Comparison of ENCODE assay signal across 8 cellular contexts in genomic region chr1:63892632-63893395, GRCh38.
DNase-seq lines count a peak whose midpoint lies in the region; ATAC-seq, FAIRE-seq and TF ChIP-seq lines count a peak whose summit lies in the region.

No MANE protein-coding gene starts in this region.

- H3K27me3 Mint-ChIP-seq in astrocyte (ENCODE audit: low read depth, unreplicated experiment) = no peaks in the 10 kb centered on the region

- H3K4me2 ChIP-seq in Loucy (ENCODE audit: low read depth, low read length, poor library complexity, severe bottlenecking) (peak overlapping the region; percentile 62), astrocyte (ENCODE audit: low read length) (peak overlapping the region; percentile 20)

- H3K9me3 ChIP-seq in Loucy (ENCODE audit: insufficient read depth, low read depth, low read length) (no peaks in the 10 kb centered on the region), astrocyte (ENCODE audit: insufficient read depth, low read depth, low read length) (no peaks in the 10 kb centered on the region), lower lobe of right lung (no peaks in the 10 kb centered on the region)

- H3K4me1 ChIP-seq in Loucy (ENCODE audit: insufficient read depth, low read length, poor library complexity, severe bottlenecking) = peaks cover 16% of the 10 kb centered on the region
- H3K4me1 ChIP-seq in astrocyte (ENCODE audit: insufficient read depth, low read length) = peaks cover 16% of the 10 kb centered on the region
- no peaks in the 10 kb centered on the region for H3K4me1 ChIP-seq in lower lobe of right lung

- H3K27me3 ChIP-seq in Loucy (ENCODE audit: insufficient read depth, low read length, poor library complexity, severe bottlenecking) (no peaks in the 10 kb centered on the region), astrocyte (ENCODE audit: insufficient read depth, low read length) (no peaks in the 10 kb centered on the region), lower lobe of right lung (ENCODE audit: low read depth) (no peaks in the 10 kb centered on the region)

- H3K4me3 ChIP-seq in Loucy (ENCODE audit: low read length, poor library complexity, severe bottlenecking) (peak overlapping the region; percentile 26), astrocyte (ENCODE audit: insufficient read depth, low read depth, low read length) (no peak overlapping the region), lower lobe of right lung (no peak overlapping the region)

- no peak overlapping the region for H3K4me3 Mint-ChIP-seq in astrocyte (ENCODE audit: unreplicated experiment)

- H3K9me2 ChIP-seq in Loucy (replicated peaks; ENCODE audit: low read depth, low read length) = no peaks in the 10 kb centered on the region

- H3K27ac ChIP-seq in astrocyte (ENCODE audit: low read depth, low read length) = peak overlapping the region; percentile 50
- no peak overlapping the region for H3K27ac ChIP-seq in lower lobe of right lung

- H3K36me3 Mint-ChIP-seq in astrocyte (ENCODE audit: low read depth, unreplicated experiment) = peaks cover 2% of the 10 kb centered on the region

- H3K4me1 Mint-ChIP-seq in astrocyte (ENCODE audit: low read depth, unreplicated experiment) = peaks cover 35% of the 10 kb centered on the region

- H3K36me3 ChIP-seq in Loucy (ENCODE audit: insufficient read depth, low read length) (no peaks in the 10 kb centered on the region), astrocyte (ENCODE audit: insufficient read depth, low read length) (no peaks in the 10 kb centered on the region), lower lobe of right lung (no peaks in the 10 kb centered on the region)

- H4K20me1 ChIP-seq in Loucy (ENCODE audit: insufficient read depth, low read length, poor library complexity, severe bottlenecking) (no peaks in the 10 kb centered on the region), astrocyte (ENCODE audit: insufficient read depth, low read length) (no peaks in the 10 kb centered on the region)

- H3K27ac Mint-ChIP-seq in astrocyte (ENCODE audit: unreplicated experiment) = peak overlapping the region; percentile 35

- peak; percentile 92 for DNase-seq in astrocyte (ENCODE audit: low read depth)
- DNase-seq in lower lobe of right lung = no peak
- DNase-seq in activated CD8-positive, alpha-beta memory T cell treated with anti-CD3 and anti-CD28 coated beads, Interleukin-2, amount 50 U/mL, for 48 hours = no peak
- DNase-seq in activated gamma-delta T cell treated with Interleukin-2 at 50 U/mL for 16 hours = no peak
- DNase-seq in HT-29 (ENCODE audit: low spot score) = no peak

- ATAC-seq in GM18499 (IDR thresholded peaks at IDR 0.05; ENCODE audit: insufficient read depth, unreplicated experiment) = peak; percentile 97
- peak; percentile 99 for ATAC-seq in GM21786 (IDR thresholded peaks at IDR 0.05; ENCODE audit: unreplicated experiment)
- ATAC-seq in lower lobe of right lung = peak; percentile 47 to 64

- H3K79me2 ChIP-seq in Loucy (ENCODE audit: insufficient read depth, low read length) (no peaks in the 10 kb centered on the region), astrocyte (ENCODE audit: insufficient read depth, low read length) (peaks cover 10% of the 10 kb centered on the region)

- no peak overlapping the region for H3K9ac ChIP-seq in Loucy (ENCODE audit: low read depth, low read length, poor library complexity, severe bottlenecking)
- H3K9ac ChIP-seq in astrocyte (ENCODE audit: low read length) = no peak overlapping the region

- intact Hi-C loops in lower lobe of right lung (cut with DNase I) = no loop called here

- no peak for TF ChIP-seq CTCF in Loucy (conservative IDR thresholded peaks at IDR 0.05; ENCODE audit: low read length)
- no peak for TF ChIP-seq CTCF in astrocyte (IDR thresholded peaks at IDR 0.05; ENCODE audit: insufficient read depth, low read depth, low read length)
- no peak for TF ChIP-seq CTCF in lower lobe of right lung (IDR thresholded peaks at IDR 0.05)

- FAIRE-seq in astrocyte (lab: Jason Lieb, UNC) = peak; percentile 65

- H3K9me3 Mint-ChIP-seq in astrocyte (ENCODE audit: unreplicated experiment) = no peaks in the 10 kb centered on the region

- no peaks in the 10 kb centered on the region for H3F3A ChIP-seq in Loucy (ENCODE audit: low read depth)

- no peak overlapping the region; the same call in 1 of the 2 replicates for H2AFZ ChIP-seq in Loucy (ENCODE audit: low read length)
- no peak overlapping the region for H2AFZ ChIP-seq in astrocyte (ENCODE audit: low read depth, low read length)
